9 cellular contexts compared by ENCODE assay signal in genomic region chr20:4038676-4039075, GRCh38. TPM values are rescaled to one million over a fixed set of nuclear protein-coding genes. Genes with fewer than 3 reads are reported as not detected.
DNase-seq lines count a peak whose midpoint lies in the region; ATAC-seq and TF ChIP-seq lines count a peak whose summit lies in the region.
"Had no signal": no experiment of that assay in that cellular context is flagged by ENCODE, and none has a peak within 500 bp of the region (broad histone marks: within the 10 kb centered on the region; RNA-seq: fewer than 3 reads in every experiment).

No MANE protein-coding gene starts in this region.

- H2BK15ac ChIP-seq in IMR-90 (ENCODE audit: low read depth, low read length) (peak overlapping the region; percentile 37; the same call in 2 of the 3 replicates), mesenchymal stem cell (ENCODE audit: low read depth, poor library complexity, severe bottlenecking) (no peak overlapping the region)

- H4K20me1 ChIP-seq in BLaER1 (no peaks in the 10 kb centered on the region), IMR-90 (ENCODE audit: insufficient read depth, low read length) (no peaks in the 10 kb centered on the region)

- no TSS peak for BruUV-seq in IMR-90 (replicated peaks; lab: Mats Ljungman, UMichigan)

- peaks cover 3% of the 10 kb centered on the region for H3K27me3 Mint-ChIP-seq in activated T-helper 17 cell treated with anti-CD3 and anti-CD28 coated beads, Interleukin-2, amount 50 U/mL, for 72 hours

- H3K14ac ChIP-seq in IMR-90 (replicated peaks; ENCODE audit: low read depth, low read length) (peak overlapping the region; percentile 42; the same call in 1 of the 2 replicates), mesenchymal stem cell (ENCODE audit: low read length in 2 of 2) (no peak overlapping the region)

- H3K36me3 ChIP-seq in BLaER1, result no peaks in the 10 kb centered on the region
- H3K36me3 ChIP-seq in IMR-90 (ENCODE audit: control insufficient read depth, insufficient read depth, low read length), result no peaks in the 10 kb centered on the region
- H3K36me3 ChIP-seq in mesenchymal stem cell (ENCODE audit: control insufficient read depth in 1 of 2, insufficient read depth in 2 of 2, low read depth in 1 of 2, low read length in 2 of 2), result no peaks in the 10 kb centered on the region

- dilution Hi-C loops in IMR-90 (cut with HindIII; ENCODE audit: low sequenced_read_pairs, unreplicated experiment), result no loop called here

- H2BK5ac ChIP-seq in IMR-90 (ENCODE audit: low read depth, low read length, poor library complexity, severe bottlenecking), result peak overlapping the region; percentile 14
- H2BK5ac ChIP-seq in mesenchymal stem cell (ENCODE audit: low read depth, low read length, poor library complexity, severe bottlenecking), result no peak overlapping the region

- H3K27me3 ChIP-seq in BLaER1 (no peaks in the 10 kb centered on the region; the same call in 1 of the 2 replicates), IMR-90 (ENCODE audit: control insufficient read depth, insufficient read depth, low read length) (no peaks in the 10 kb centered on the region), mesenchymal stem cell (ENCODE audit: control insufficient read depth in 1 of 2, insufficient read depth in 1 of 2, low read length in 2 of 2) (no peaks in the 10 kb centered on the region)

- peak overlapping the region; percentile 54; the same call in 1 of the 2 replicates for H4K91ac ChIP-seq in IMR-90 (ENCODE audit: insufficient read depth, low read depth, low read length)
- H4K91ac ChIP-seq in mesenchymal stem cell (ENCODE audit: low read length), result peak overlapping the region; percentile 37

- no peak for TF ChIP-seq RAD21 in IMR-90 (IDR thresholded peaks at IDR 0.05; ENCODE audit: low read length)

- no CpG with 5 or more reads among the region's 5 CpGs for WGBS in IMR-90 (ENCODE audit: extremely low coverage in 2 of 2, insufficient read length in 1 of 2), 2 experiments
- WGBS in mesenchymal stem cell, result 78% methylated on average over 5 of the region's 5 CpGs

- H2BK12ac ChIP-seq in mesenchymal stem cell (ENCODE audit: low read length in 2 of 2), result peak overlapping the region; percentile 40 to 81

- 0 out of 2 replicates have a peak overlapping the region, but pooled peaks have one; percentile 62 for H3K9ac ChIP-seq in BLaER1
- H3K9ac ChIP-seq in IMR-90 (ENCODE audit: low read depth, low read length), result no peak overlapping the region
- peak overlapping the region; percentile 73 for H3K9ac ChIP-seq in mesenchymal stem cell (ENCODE audit: low read length)

- H2BK120ac ChIP-seq in IMR-90 (ENCODE audit: low read depth, low read length) (peak overlapping the region; percentile 89), mesenchymal stem cell (ENCODE audit: low read depth, low read length) (peak overlapping the region; percentile 11)

- H3K27ac Mint-ChIP-seq in activated T-helper 17 cell treated with anti-CD3 and anti-CD28 coated beads, Interleukin-2, amount 50 U/mL, for 72 hours, result peak overlapping the region; percentile 87

- peaks cover 21% of the 10 kb centered on the region for H3K4me1 ChIP-seq in BLaER1
- H3K4me1 ChIP-seq in IMR-90 (ENCODE audit: control insufficient read depth, insufficient read depth, low read length), result peaks cover 11% of the 10 kb centered on the region
- H3K4me1 ChIP-seq in mesenchymal stem cell (ENCODE audit: control insufficient read depth, insufficient read depth, low read depth, low read length), result peaks cover 11% of the 10 kb centered on the region

- peak overlapping the region; percentile 76 for H3K4me2 ChIP-seq in BLaER1
- no peak overlapping the region for H3K4me2 ChIP-seq in IMR-90 (ENCODE audit: low read depth, low read length)
- H3K4me2 ChIP-seq in mesenchymal stem cell (ENCODE audit: low read length, poor library complexity, severe bottlenecking), result no peak overlapping the region

- H3K4me3 Mint-ChIP-seq in activated T-helper 17 cell treated with anti-CD3 and anti-CD28 coated beads, Interleukin-2, amount 50 U/mL, for 72 hours, result peak overlapping the region; percentile 76

- POLR2A ChIA-PET in IMR-90 (lab: Charles Lee; ENCODE audit: unreplicated experiment), result no interaction called here

- peak overlapping the region; percentile 20 to 95; a peak in 3 of 4 replicates for H4K8ac ChIP-seq in IMR-90 (ENCODE audit: low read depth in 2 of 2, low read length in 2 of 2)
- peak overlapping the region; percentile 27 for H4K8ac ChIP-seq in mesenchymal stem cell (ENCODE audit: low read length)

- H3K4me1 Mint-ChIP-seq in activated T-helper 17 cell treated with anti-CD3 and anti-CD28 coated beads, Interleukin-2, amount 50 U/mL, for 72 hours, result peaks cover 8% of the 10 kb centered on the region

- H2AK5ac ChIP-seq in IMR-90 (ENCODE audit: low read depth, low read length) (peak overlapping the region; percentile 77; the same call in 1 of the 2 replicates), mesenchymal stem cell (ENCODE audit: low read length, severe bottlenecking) (no peak overlapping the region)

- no peaks in the 10 kb centered on the region for H3K9me3 Mint-ChIP-seq in activated T-helper 17 cell treated with anti-CD3 and anti-CD28 coated beads, Interleukin-2, amount 50 U/mL, for 72 hours

- H3K18ac ChIP-seq in IMR-90 (ENCODE audit: low read depth, low read length) (no peak overlapping the region), mesenchymal stem cell (ENCODE audit: low read depth in 1 of 2, low read length in 2 of 2) (peak overlapping the region; percentile 63 to 84)

- peak overlapping the region; percentile 43; the same call in 1 of the 2 replicates for H3K4me3 ChIP-seq in BLaER1
- no peak overlapping the region for H3K4me3 ChIP-seq in IMR-90 (ENCODE audit: insufficient read depth, low read depth, low read length)
- no peak overlapping the region for H3K4me3 ChIP-seq in mesenchymal stem cell (ENCODE audit: insufficient read depth in 1 of 2, low read depth in 1 of 2, low read length in 2 of 2)

- no peak for TF ChIP-seq CTCF in IMR-90 (conservative IDR thresholded peaks at IDR 0.05; ENCODE audit: low read depth, low read length)

- 0 out of 2 replicates have a peak overlapping the region, but pooled peaks have one; percentile 19 for H3K56ac ChIP-seq in IMR-90 (ENCODE audit: extremely low read depth, insufficient read depth, low read length)

- TF ChIP-seq POLR2A in IMR-90 (IDR thresholded peaks at IDR 0.05; ENCODE audit: low read depth, low read length), result no peak

- DNase-seq in IMR-90 (no peak), mesenchymal stem cell (no peak), NCI-H2107 treated with DMSO at 0.1 percent for 48 hours (lab: John Stamatoyannopoulos, UW; ENCODE audit: unreplicated experiment) (no peak), NCI-H2171 treated with DMSO at 0.1 percent for 48 hours (lab: John Stamatoyannopoulos, UW) (no peak)
- DNase-seq: NCI-H524 had no signal

- H3K4ac ChIP-seq in IMR-90 (ENCODE audit: low read depth, low read length) (peak overlapping the region; percentile 52; the same call in 1 of the 2 replicates), mesenchymal stem cell (ENCODE audit: low read depth in 1 of 2, low read length in 2 of 2) (peak overlapping the region; percentile 59 to 64)

- ATAC-seq in IMR-90 (ENCODE audit: low read depth) (no peak), GM21515 (IDR thresholded peaks at IDR 0.05; ENCODE audit: unreplicated experiment) (no peak), GM21423 (IDR thresholded peaks at IDR 0.05; ENCODE audit: unreplicated experiment) (no peak)
- ATAC-seq in activated T-helper 17 cell treated with anti-CD3 and anti-CD28 coated beads, Interleukin-2, amount 50 U/mL, for 72 hours (replicated peaks), result no peak

- peaks cover 15% of the 10 kb centered on the region for H3K9me1 ChIP-seq in IMR-90 (ENCODE audit: insufficient read depth, low read length)

- in situ Hi-C loops in IMR-90 (cut with MboI; ENCODE audit: low sequenced_read_pairs), result no loop called here

- no peaks in the 10 kb centered on the region for H3K36me3 Mint-ChIP-seq in activated T-helper 17 cell treated with anti-CD3 and anti-CD28 coated beads, Interleukin-2, amount 50 U/mL, for 72 hours (ENCODE audit: low read depth)

- no peak overlapping the region for H4K5ac ChIP-seq in IMR-90 (ENCODE audit: low read depth, low read length)

- peak overlapping the region; percentile 58 for H2AK9ac ChIP-seq in IMR-90 (replicated peaks; ENCODE audit: low read depth, low read length, poor library complexity)

- intact Hi-C loops in IMR-90 (cut with micrococcal nuclease), result no loop called here

- H3K27ac ChIP-seq in BLaER1 (peak overlapping the region; percentile 81), IMR-90 (ENCODE audit: insufficient read depth, low read length) (no peak overlapping the region), mesenchymal stem cell (ENCODE audit: low read length, poor library complexity, severe bottlenecking) (no peak overlapping the region)

- H3K23ac ChIP-seq in IMR-90 (ENCODE audit: low read depth, low read length) (peak overlapping the region; percentile 19; the same call in 1 of the 2 replicates), mesenchymal stem cell (ENCODE audit: low read length in 2 of 2) (no peak overlapping the region)

- H2AFZ ChIP-seq in IMR-90 (replicated peaks; ENCODE audit: low read length, poor library complexity), result peak overlapping the region; percentile 28
- H2AFZ ChIP-seq in mesenchymal stem cell (ENCODE audit: low read depth, low read length), result no peak overlapping the region

- CTCF ChIA-PET in IMR-90 (lab: Yijun Ruan, JAX), result no interaction called here

- H3K9me3 ChIP-seq in BLaER1 (0 out of 2 replicates have a peak, but pooled peaks cover 4% of the 10 kb centered on the region), IMR-90 (ENCODE audit: control insufficient read depth, insufficient read depth, low read length) (no peaks in the 10 kb centered on the region), mesenchymal stem cell (ENCODE audit: control insufficient read depth, low read length) (no peaks in the 10 kb centered on the region)

- peaks cover 0 to 4% of the 10 kb centered on the region in 2 experiments; a peak in 1 of 4 replicates for H3K79me1 ChIP-seq in IMR-90 (ENCODE audit: low read depth in 1 of 2, low read length in 2 of 2)
- H3K79me1 ChIP-seq in mesenchymal stem cell (replicated peaks; ENCODE audit: low read length, poor library complexity, severe bottlenecking), result no peaks in the 10 kb centered on the region

- no peak overlapping the region; the same call in 1 of the 2 replicates for H2BK20ac ChIP-seq in IMR-90 (ENCODE audit: low read depth, low read length)

RNA-seq across cellular contexts. Expression of gene RNF24, which starts 23.3 kb away (rescaled TPM):
- 11.3 and 12.5 TPM in 2 replicates for total RNA-seq in IMR-90 (2012; rRNA removed)
- 9.1 and 11.3 TPM in 2 replicates for polyA plus RNA-seq in IMR-90 (2012; rRNA removed)
- polyA plus RNA-seq in IMR-90 (2012; cell fraction: cytosol; rRNA removed), result 6.6 and 7.3 TPM in 2 replicates
- polyA plus RNA-seq in IMR-90 (2012; cell fraction: nucleus; rRNA removed; ENCODE audit: low replicate concordance), result 6.4 and 11.0 TPM in 2 replicates
- 10 to 100 TPM; 20.1 to 47.9 TPM for total RNA-seq in activated T-helper 17 cell treated with anti-CD3 and anti-CD28 coated beads, Interleukin-2, amount 50 U/mL, for 72 hours
- 57.4 TPM for polyA plus RNA-seq in mesenchymal stem cell (2013, experiment 1 of 2)
- polyA plus RNA-seq in mesenchymal stem cell (2013, experiment 2 of 2), result 56.4 TPM
